In the genomic region with DNA sequence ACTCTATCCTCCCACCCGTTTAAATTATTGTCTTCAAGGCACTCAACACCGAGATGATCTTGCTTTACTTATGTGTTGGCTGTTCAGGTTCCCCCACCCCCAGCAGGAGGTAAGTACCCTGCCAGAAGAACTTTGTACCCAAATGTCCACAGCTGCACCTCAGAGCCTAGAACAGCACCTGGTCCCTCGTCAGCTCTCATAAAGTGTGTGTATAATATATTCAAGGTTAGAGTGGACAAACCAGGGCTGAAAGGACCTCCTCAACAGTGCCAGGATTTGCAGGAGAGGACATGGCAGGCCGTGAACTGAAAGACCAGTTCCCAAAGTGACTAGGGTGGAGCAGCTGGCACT, we compare ENCODE assay signal across 19 cellular contexts. TPM values are rescaled to one million over a fixed set of nuclear protein-coding genes. Genes with fewer than 3 reads are reported as not detected.
DNase-seq lines count a peak whose midpoint lies in the region; ATAC-seq, FAIRE-seq and TF ChIP-seq lines count a peak whose summit lies in the region.
"Had no signal": no experiment of that assay in that cellular context is flagged by ENCODE, and none has a peak within 500 bp of the region (broad histone marks: within the 10 kb centered on the region; RNA-seq: fewer than 3 reads in every experiment).

No MANE protein-coding gene starts in this region.

- H3K4me3 Mint-ChIP-seq in GM23338 (peak overlapping the region; percentile 16; the same call in 1 of the 3 replicates), endothelial cell (ENCODE audit: unreplicated experiment) (peak overlapping the region; percentile 3), nephron (peak overlapping the region; percentile 0 to 9 (median 8))

- TF ChIP-seq RAD21 in A549 (conservative IDR thresholded peaks at IDR 0.05 in 1 of 2, IDR thresholded peaks at IDR 0.05 in 1 of 2): no peak

- H3K27ac Mint-ChIP-seq in GM23338 (no peak overlapping the region), endothelial cell (ENCODE audit: unreplicated experiment) (no peak overlapping the region), nephron (peak overlapping the region; percentile 69 to 95 (median 77))
- H3K27ac Mint-ChIP-seq: CD14-positive monocyte had no signal

- no peaks in the 10 kb centered on the region for H3F3A ChIP-seq in GM23338 (replicated peaks; ENCODE audit: low read depth)

- WGBS in A549 (ENCODE audit: missing lambda C conversion rate): 30% methylated on average over 4 of the region's 4 CpGs

- H3K4me1 Mint-ChIP-seq in GM23338 (peaks cover 19% of the 10 kb centered on the region), endothelial cell (ENCODE audit: unreplicated experiment) (peaks cover 14% of the 10 kb centered on the region), nephron (peaks cover 17% of the 10 kb centered on the region)

- peaks cover 3% of the 10 kb centered on the region; the same call in 1 of the 2 replicates for H4K20me1 ChIP-seq in GM23338 (replicated peaks; ENCODE audit: insufficient read depth)

- H3K36me3 Mint-ChIP-seq in GM23338 (ENCODE audit: low read depth): no peaks in the 10 kb centered on the region; the same call in 2 of the 3 replicates
- peaks cover 4% of the 10 kb centered on the region for H3K36me3 Mint-ChIP-seq in endothelial cell (ENCODE audit: low read depth, unreplicated experiment)
- H3K36me3 Mint-ChIP-seq in nephron (ENCODE audit: low read depth): peaks cover 5% of the 10 kb centered on the region

- no peaks in the 10 kb centered on the region for H3K9me2 ChIP-seq in GM23338 (ENCODE audit: insufficient read depth)

- TF ChIP-seq CTCF in A549 (IDR thresholded peaks at IDR 0.05) (no peak), GM23338 (conservative IDR thresholded peaks at IDR 0.05; ENCODE audit: low read depth in 2 of 2) (no peak), endothelial cell (IDR thresholded peaks at IDR 0.05; ENCODE audit: unreplicated experiment) (no peak), nephron (IDR thresholded peaks at IDR 0.05; ENCODE audit: unreplicated experiment in 3 of 3) (no peak), right atrium auricular region (IDR thresholded peaks at IDR 0.05) (no peak)

- no peak for TF ChIP-seq EP300 in A549 (IDR thresholded peaks at IDR 0.05)

- H3K4me2 ChIP-seq in A549 (0 out of 3 replicates have a peak overlapping the region, but pooled peaks have one; percentile 8), GM23338 (no peak overlapping the region)
- H3K4me2 ChIP-seq: KMS-11 had no signal

- TF ChIP-seq POLR2A in A549 (IDR thresholded peaks at IDR 0.05; ENCODE audit: low read length): no peak

- no peak overlapping the region for H3K4me3 ChIP-seq in A549
- H3K4me3 ChIP-seq in GM23338: no peak overlapping the region
- no peak overlapping the region for H3K4me3 ChIP-seq in right atrium auricular region
- H3K4me3 ChIP-seq: HAP-1 had no signal

- H3K9me3 Mint-ChIP-seq in GM23338 (no peaks in the 10 kb centered on the region; the same call in 1 of the 3 replicates), endothelial cell (ENCODE audit: unreplicated experiment) (no peaks in the 10 kb centered on the region), nephron (peaks cover 10% of the 10 kb centered on the region)

- H3K27ac ChIP-seq in A549: no peak overlapping the region
- H3K27ac ChIP-seq in GM23338 (ENCODE audit: low read depth): no peak overlapping the region
- no peak overlapping the region for H3K27ac ChIP-seq in right atrium auricular region
- H3K27ac ChIP-seq: KMS-11 had no signal

- H2AFZ ChIP-seq in GM23338: no peak overlapping the region

- ATAC-seq in A549: no peak
- no peak for ATAC-seq in GM23338
- ATAC-seq in GM18519 (IDR thresholded peaks at IDR 0.05; ENCODE audit: low FRiP score, unreplicated experiment): no peak
- no peak for ATAC-seq in HG03097 (IDR thresholded peaks at IDR 0.05; ENCODE audit: low FRiP score, unreplicated experiment)

- H3K4me1 ChIP-seq in A549 (peaks cover 8% of the 10 kb centered on the region; the same call in 2 of the 3 replicates), GM23338 (ENCODE audit: insufficient read depth) (peaks cover 23% of the 10 kb centered on the region), right atrium auricular region (peaks cover 0 to under 1% of the 10 kb centered on the region in 2 donors)

- CTCF ChIA-PET in A549 (lab: Yijun Ruan, JAX): interaction anchor here (4.4 kb wide), 1 partner anchor 46 kb away, joined by 12 read pairs; no protein-coding TSS in a partner anchor

- H3K36me3 ChIP-seq in GM23338 (ENCODE audit: insufficient read depth) (no peaks in the 10 kb centered on the region), right atrium auricular region (no peaks in the 10 kb centered on the region)
- H3K36me3 ChIP-seq: HAP-1 had no signal

- H3K27me3 ChIP-seq in GM23338 (ENCODE audit: insufficient read depth): peaks cover 99% of the 10 kb centered on the region
- peaks cover 5 to 6% of the 10 kb centered on the region in 2 donors for H3K27me3 ChIP-seq in right atrium auricular region

- H3K27me3 Mint-ChIP-seq in GM23338 (ENCODE audit: insufficient read depth, low read depth, poor library complexity) (peaks cover 91% of the 10 kb centered on the region), endothelial cell (ENCODE audit: unreplicated experiment) (peaks cover 24% of the 10 kb centered on the region), nephron (ENCODE audit: low read depth) (peaks cover 61% of the 10 kb centered on the region)

- no peaks in the 10 kb centered on the region for H3K79me2 ChIP-seq in GM23338 (replicated peaks; ENCODE audit: insufficient read depth)

- no peak for DNase-seq in A549 (ENCODE audit: low read depth in 1 of 2, low spot score in 1 of 2)
- no peak for DNase-seq in GM23338 (ENCODE audit: low spot score)
- no peak for DNase-seq in endothelial cell (ENCODE audit: low spot score)
- DNase-seq in right atrium auricular region (ENCODE audit: low spot score): no peak
- DNase-seq in T-helper 9 cell: no peak
- DNase-seq: COR-L47, NCI-H1048, NCI-H1436 treated with DMSO at 0.1 percent for 48 hours, NCI-H524 had no signal

- POLR2A ChIA-PET in A549 (lab: Yijun Ruan, JAX): no interaction called here

- FAIRE-seq in A549 (lab: Jason Lieb, UNC): no peak
- FAIRE-seq: A204.1, GM12892 had no signal

- H3K9me3 ChIP-seq in A549 (peaks cover 12% of the 10 kb centered on the region; the same call in 2 of the 3 replicates), right atrium auricular region (peaks cover 0 to 3% of the 10 kb centered on the region in 2 donors)
- H3K9me3 ChIP-seq: HAP-1 had no signal

RNA-seq across cellular contexts. Expression of a gene that starts 5.9 kb away (rescaled TPM):
- not detected in 2 replicates for polyA plus RNA-seq in A549 (2011; rRNA removed)
- not detected in 2 replicates for polyA plus RNA-seq in A549 (2012; cell fraction: cytosol; rRNA removed)
- 0.05 TPM in 1 of 2 replicates, not detected in the other for polyA plus RNA-seq in A549 (2012; cell fraction: nucleus; rRNA removed)
- not detected in 3 replicates for polyA plus RNA-seq in A549 (2017; fragmentation: RNase III; extraction: RNeasy Plus Mini Kit Qiagen cat#74134 plus additional on column Dnase treatment)
- polyA minus RNA-seq in A549 (2011; rRNA and poly(A)+ RNA removed): not detected in 2 replicates
- total RNA-seq in GM23338 (2014; rRNA removed; shearing (Covaris generic)): 21.5 and 29.3 TPM in 2 replicates
- 15.3 and 17.0 TPM in 2 replicates for polyA plus RNA-seq in GM23338 (2016; fragmentation: Nextera tagmentation; extraction: Ambion mirVana)
- total RNA-seq in endothelial cell (ENCODE audit: unreplicated experiment): 139 TPM
- 1 to 10 TPM; 2.9 to 4.4 TPM for total RNA-seq in right atrium auricular region
- total RNA-seq: MCF 10A had no signal
- polyA plus RNA-seq: CD14-positive monocyte had no signal

RNA-seq across cellular contexts. Expression of a gene that starts 8.5 kb away (rescaled TPM):
- polyA plus RNA-seq in A549 (2011; rRNA removed) (0.16 and 0.24 TPM in 2 replicates), A549 (2017; fragmentation: RNase III; extraction: RNeasy Plus Mini Kit Qiagen cat#74134 plus additional on column Dnase treatment) (0.29 to 0.56 TPM (median 0.54 TPM) in 3 replicates), GM23338 (2016; fragmentation: Nextera tagmentation; extraction: Ambion mirVana) (not detected in 2 replicates)
- polyA plus RNA-seq in A549 (2012; cell fraction: cytosol; rRNA removed): 0.23 TPM in 1 of 2 replicates, not detected in the other
- polyA plus RNA-seq in A549 (2012; cell fraction: nucleus; rRNA removed): 0.21 and 0.58 TPM in 2 replicates
- 0.54 and 1.5 TPM in 2 replicates for polyA minus RNA-seq in A549 (2011; rRNA and poly(A)+ RNA removed)
- not detected in 2 replicates for total RNA-seq in GM23338 (2014; rRNA removed; shearing (Covaris generic))
- total RNA-seq in endothelial cell (ENCODE audit: unreplicated experiment) (not detected), right atrium auricular region (not detected)
- total RNA-seq: MCF 10A, SK-MEL-5 had no signal
- polyA plus RNA-seq: CD14-positive monocyte had no signal

RNA-seq across cellular contexts. Expression of a gene that starts 9.8 kb away (rescaled TPM):
- polyA plus RNA-seq in A549 (2011; rRNA removed) (not detected in 2 replicates), A549 (2017; fragmentation: RNase III; extraction: RNeasy Plus Mini Kit Qiagen cat#74134 plus additional on column Dnase treatment) (not detected in 3 replicates), GM23338 (2016; fragmentation: Nextera tagmentation; extraction: Ambion mirVana) (not detected in 2 replicates)
- polyA plus RNA-seq in A549 (2012; cell fraction: cytosol; rRNA removed): 0.10 TPM in 1 of 2 replicates, not detected in the other
- polyA plus RNA-seq in A549 (2012; cell fraction: nucleus; rRNA removed): 0.19 and 1.1 TPM in 2 replicates
- polyA minus RNA-seq in A549 (2011; rRNA and poly(A)+ RNA removed): not detected in 2 replicates
- total RNA-seq in GM23338 (2014; rRNA removed; shearing (Covaris generic)): not detected in 2 replicates
- total RNA-seq in endothelial cell (ENCODE audit: unreplicated experiment) (not detected), right atrium auricular region (not detected)
- total RNA-seq: MCF 10A, SK-MEL-5 had no signal
- polyA plus RNA-seq: CD14-positive monocyte had no signal

RNA-seq across cellular contexts. Expression of a gene that starts 34.1 kb away (rescaled TPM):
- polyA plus RNA-seq in A549 (2011; rRNA removed) (25.7 and 31.4 TPM in 2 replicates), A549 (2017; fragmentation: RNase III; extraction: RNeasy Plus Mini Kit Qiagen cat#74134 plus additional on column Dnase treatment) (30.5 to 43.8 TPM (median 43.2 TPM) in 3 replicates), GM23338 (2016; fragmentation: Nextera tagmentation; extraction: Ambion mirVana) (5.0 and 5.3 TPM in 2 replicates)
- 36.6 and 38.1 TPM in 2 replicates for polyA plus RNA-seq in A549 (2012; cell fraction: cytosol; rRNA removed)
- 248 and 268 TPM in 2 replicates for polyA plus RNA-seq in A549 (2012; cell fraction: nucleus; rRNA removed)
- 13.2 and 17.7 TPM in 2 replicates for polyA minus RNA-seq in A549 (2011; rRNA and poly(A)+ RNA removed)
- total RNA-seq in GM23338 (2014; rRNA removed; shearing (Covaris generic)): 8.9 and 9.9 TPM in 2 replicates
- total RNA-seq in endothelial cell (ENCODE audit: unreplicated experiment) (30.9 TPM), right atrium auricular region (10 to 100 TPM in 1 of 2 donors, 1 to 10 TPM in 1; 8.3 to 10.0 TPM)

RNA-seq across cellular contexts. Expression of a gene that starts 34.2 kb away (rescaled TPM):
- polyA plus RNA-seq in A549 (2011; rRNA removed) (33.0 and 35.5 TPM in 2 replicates), A549 (2017; fragmentation: RNase III; extraction: RNeasy Plus Mini Kit Qiagen cat#74134 plus additional on column Dnase treatment) (34.3 to 38.2 TPM (median 37.5 TPM) in 3 replicates), GM23338 (2016; fragmentation: Nextera tagmentation; extraction: Ambion mirVana) (11.2 and 13.5 TPM in 2 replicates)
- polyA plus RNA-seq in A549 (2012; cell fraction: cytosol; rRNA removed): 41.2 and 43.3 TPM in 2 replicates
- polyA plus RNA-seq in A549 (2012; cell fraction: nucleus; rRNA removed): 161 and 181 TPM in 2 replicates
- polyA minus RNA-seq in A549 (2011; rRNA and poly(A)+ RNA removed): 47.5 and 50.4 TPM in 2 replicates
- total RNA-seq in GM23338 (2014; rRNA removed; shearing (Covaris generic)): 17.7 and 20.4 TPM in 2 replicates
- total RNA-seq in endothelial cell (ENCODE audit: unreplicated experiment) (43.3 TPM), right atrium auricular region (10 to 100 TPM; 12.8 to 16.4 TPM)

Comparison
In these comparisons a context has a peak if more than half of its experiments do, and no peak if none do; other contexts are left out.
1. H3K27ac Mint-ChIP-seq: peak in nephron (3 of 3); none in GM23338 (single experiment) and endothelial cell (single experiment).
2. Peak in every context shown above with its lines, with median percentiles within 50 percentile points of each other: H3K4me3 Mint-ChIP-seq.